ENCODE assay signal across 24 cellular contexts in the genomic region with DNA sequence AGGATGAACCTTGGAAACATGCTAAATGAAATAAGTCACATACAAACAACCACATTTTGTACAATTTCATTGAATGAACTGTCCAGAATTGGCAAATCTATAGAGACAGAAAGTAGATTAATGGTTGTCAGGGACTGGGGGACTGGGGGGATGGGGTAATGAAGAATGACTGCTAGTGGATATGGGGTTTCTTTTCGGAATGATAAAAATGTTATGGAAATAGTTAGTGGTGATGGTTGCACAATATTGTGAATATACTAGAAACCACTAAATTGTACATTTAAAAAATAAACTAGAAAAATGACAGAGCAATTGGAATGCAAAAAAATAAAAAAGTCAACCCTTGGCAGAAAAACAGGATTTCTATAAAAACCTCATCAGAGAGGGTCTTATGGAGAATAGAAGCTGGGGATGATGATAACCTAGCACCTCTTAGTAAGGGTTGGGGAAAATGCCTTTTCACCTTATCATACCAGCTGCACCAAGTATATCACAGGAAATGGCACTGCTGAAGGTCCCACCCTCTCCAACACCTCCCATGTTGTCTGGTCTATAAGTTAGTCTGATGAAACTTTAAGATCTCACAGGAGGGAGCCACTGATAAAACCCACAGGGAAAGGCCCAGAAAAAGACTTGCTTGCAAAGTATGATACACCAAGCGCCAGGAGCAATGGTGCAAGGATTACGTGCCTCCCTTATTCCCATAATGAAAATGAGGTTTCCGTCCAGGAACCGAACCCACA. TPM values are rescaled to one million over a fixed set of nuclear protein-coding genes. Genes with fewer than 3 reads are reported as not detected.
DNase-seq lines count a peak whose midpoint lies in the region; ATAC-seq and TF ChIP-seq lines count a peak whose summit lies in the region.
"Had no signal": no experiment of that assay in that cellular context is flagged by ENCODE, and none has a peak within 500 bp of the region (broad histone marks: within the 10 kb centered on the region; RNA-seq: fewer than 3 reads in every experiment).

No MANE protein-coding gene starts in this region.

- peaks cover 12% of the 10 kb centered on the region for H3K27me3 Mint-ChIP-seq in central memory CD8-positive, alpha-beta T cell
- no peaks in the 10 kb centered on the region for H3K27me3 Mint-ChIP-seq in natural killer cell (ENCODE audit: low read depth in 2 of 2)

- no peaks in the 10 kb centered on the region for H3K79me2 ChIP-seq in PC-3 (ENCODE audit: low read length)

- no peaks in the 10 kb centered on the region for H4K20me1 ChIP-seq in PC-3 (ENCODE audit: low read length)

- no peak overlapping the region for H2AFZ ChIP-seq in PC-3 (ENCODE audit: low read length)

- CTCF ChIA-PET in PC-3 (lab: Charles Lee), result no interaction called here

- H3K4me1 ChIP-seq in PC-3 (ENCODE audit: insufficient read depth, low read length), result no peaks in the 10 kb centered on the region
- no peaks in the 10 kb centered on the region for H3K4me1 ChIP-seq in BE2C
- H3K4me1 ChIP-seq: tibial nerve had no signal

- no peak overlapping the region for H3K4me3 ChIP-seq in NB4 (ENCODE audit: low read depth, low read length)
- no peak overlapping the region for H3K4me3 ChIP-seq in PC-3 (ENCODE audit: low read length)
- no peak overlapping the region for H3K4me3 ChIP-seq in BE2C (ENCODE audit: low read depth, low read length)
- H3K4me3 ChIP-seq: heart right ventricle, mucosa of descending colon, tibial nerve had no signal

- H3K4me3 Mint-ChIP-seq in central memory CD8-positive, alpha-beta T cell, result no peak overlapping the region
- peak overlapping the region; percentile 47 for H3K4me3 Mint-ChIP-seq in natural killer cell
- H3K4me3 Mint-ChIP-seq: stimulated activated naive CD8-positive, alpha-beta T cell treated with anti-CD3 and anti-CD28 coated beads, Interleukin-15, amount 100 ng/mL, for 72 hours; T-cell had no signal

- POLR2A ChIA-PET in PC-3 (lab: Charles Lee; ENCODE audit: unreplicated experiment), result no interaction called here

- TF ChIP-seq POLR2A in NB4 (IDR thresholded peaks at IDR 0.05; ENCODE audit: extremely low read depth, insufficient read length), result no peak

- no peaks in the 10 kb centered on the region for H3K36me3 ChIP-seq in PC-3 (ENCODE audit: low read depth, low read length)
- H3K36me3 ChIP-seq in BE2C, result no peaks in the 10 kb centered on the region
- H3K36me3 ChIP-seq: heart right ventricle, neutrophil, tibial nerve had no signal

- intact Hi-C loops in natural killer cell (cut with micrococcal nuclease) (loop anchor here (1.0 to 10.0 kb wide), 3 partner anchors 51 to 309 kb away; no protein-coding TSS in a partner anchor), PC-3 (cut with micrococcal nuclease) (no loop called here)

- no peak for TF ChIP-seq CTCF in NB4 (IDR thresholded peaks at IDR 0.05; ENCODE audit: low read depth, low read length)
- TF ChIP-seq CTCF in natural killer cell (IDR thresholded peaks at IDR 0.05), result no peak
- no peak for TF ChIP-seq CTCF in PC-3 (conservative IDR thresholded peaks at IDR 0.05; ENCODE audit: low read depth, low read length)
- TF ChIP-seq CTCF in BE2C (IDR thresholded peaks at IDR 0.05; ENCODE audit: low read depth, low read length), result no peak

- H3K27ac ChIP-seq in PC-3 (ENCODE audit: low read length), result no peak overlapping the region
- H3K27ac ChIP-seq: heart right ventricle, neutrophil, tibial nerve had no signal

- peaks cover 56% of the 10 kb centered on the region for H3K4me1 Mint-ChIP-seq in central memory CD8-positive, alpha-beta T cell
- peaks cover 83 to 96% of the 10 kb centered on the region in 2 donors for H3K4me1 Mint-ChIP-seq in natural killer cell

- DNase-seq in GF-D8 (lab: John Stamatoyannopoulos, UW) (peak; percentile 96), NB4 (ENCODE audit: low read depth) (peak; percentile 36), natural killer cell (peak; percentile 44), PC-3 (no peak), BE2C (no peak)
- DNase-seq in central memory CD8-positive, alpha-beta T cell (ENCODE audit: low spot score in 2 of 2), result peak in 1 of 2 donors; percentile 23
- DNase-seq: activated CD4-positive, alpha-beta T cell treated with anti-CD3 and anti-CD28 coated beads, Interleukin-2, amount 50 U/mL, for 1 hour; activated gamma-delta T cell; central memory CD4-positive, alpha-beta T cell; COR-L47; heart right ventricle; mucosa of descending colon; NCI-H1436 treated with DMSO at 0.1 percent for 48 hours; NCI-H2171; NCI-H69; SIG-M5; small intestine; stimulated activated CD4-positive, alpha-beta T cell treated with anti-CD3 and anti-CD28 coated beads, Interleukin-2, amount 100 ng/mL, for 48 hours; stimulated activated naive CD8-positive, alpha-beta T cell treated with anti-CD3 and anti-CD28 coated beads, Interleukin-15, amount 100 ng/mL, for 72 hours had no signal

- peaks cover 3% of the 10 kb centered on the region for H3K36me3 Mint-ChIP-seq in central memory CD8-positive, alpha-beta T cell (ENCODE audit: insufficient read depth)
- peaks cover 10% of the 10 kb centered on the region for H3K36me3 Mint-ChIP-seq in natural killer cell
- H3K36me3 Mint-ChIP-seq: T-cell had no signal

- peaks cover 18% of the 10 kb centered on the region for H3K27me3 ChIP-seq in PC-3 (ENCODE audit: low read length)
- H3K27me3 ChIP-seq in BE2C, result no peaks in the 10 kb centered on the region
- H3K27me3 ChIP-seq: neutrophil, tibial nerve had no signal

- H3K9ac ChIP-seq in PC-3 (ENCODE audit: low read length), result no peak overlapping the region

- no peaks in the 10 kb centered on the region for H3K9me2 ChIP-seq in PC-3 (replicated peaks; ENCODE audit: low read length)

- H3K9me3 ChIP-seq in PC-3 (ENCODE audit: low read length), result no peaks in the 10 kb centered on the region
- H3K9me3 ChIP-seq in BE2C, result no peaks in the 10 kb centered on the region
- H3K9me3 ChIP-seq: mucosa of descending colon, neutrophil, tibial nerve had no signal

- H3F3A ChIP-seq in PC-3 (ENCODE audit: low read length, unreplicated experiment), result no peaks in the 10 kb centered on the region

- H3K27ac Mint-ChIP-seq in central memory CD8-positive, alpha-beta T cell (ENCODE audit: low read depth), result peak overlapping the region; percentile 47
- H3K27ac Mint-ChIP-seq in natural killer cell, result peak overlapping the region; percentile 89 to 96
- H3K27ac Mint-ChIP-seq: stimulated activated naive CD8-positive, alpha-beta T cell treated with anti-CD3 and anti-CD28 coated beads, Interleukin-15, amount 100 ng/mL, for 72 hours; T-cell had no signal

- BruUV-seq in PC-3 (replicated peaks; lab: Mats Ljungman, UMichigan), result no TSS peak

- peaks cover 6% of the 10 kb centered on the region for H3K9me3 Mint-ChIP-seq in central memory CD8-positive, alpha-beta T cell
- H3K9me3 Mint-ChIP-seq in natural killer cell, result peaks cover 2 to 8% of the 10 kb centered on the region in 2 donors

- peak; percentile 88 for ATAC-seq in central memory CD8-positive, alpha-beta T cell (replicated peaks; ENCODE audit: extremely low read depth, poor library complexity, severe bottlenecking)
- ATAC-seq in natural killer cell (peak; percentile 77 to 91 (median 84)), GM21447 (IDR thresholded peaks at IDR 0.05; ENCODE audit: unreplicated experiment) (no peak), PC-3 (no peak)
- ATAC-seq: HCT116; heart right ventricle; mucosa of descending colon; stimulated activated naive CD8-positive, alpha-beta T cell treated with anti-CD3 and anti-CD28 coated beads, Interleukin-15, amount 100 ng/mL, for 72 hours had no signal

- H3K4me2 ChIP-seq in PC-3 (ENCODE audit: low read length), result no peak overlapping the region

RNA-seq across cellular contexts. Expression of gene JAZF1, which starts 23.1 kb away (rescaled TPM):
- total RNA-seq in natural killer cell (10 to 100 TPM; 82.5 to 89.7 (median 87.6) TPM), PC-3 (2014; rRNA removed) (2.2 and 2.3 TPM in 2 replicates)
- 43.4 TPM for polyA plus RNA-seq in BE2C (2012; ENCODE audit: insufficient read depth, insufficient read length, low read depth)

Comparison
In these comparisons a context has a peak if more than half of its experiments do, and no peak if none do; other contexts are left out.
1. DNase-seq: peak in GF-D8 (single experiment), NB4 (single experiment) and natural killer cell (single experiment); none in PC-3 (single experiment) and BE2C (single experiment).
2. ATAC-seq: peak in central memory CD8-positive, alpha-beta T cell (single experiment) and natural killer cell (3 of 3); none in GM21447 (single experiment) and PC-3 (single experiment).
3. RNA of gene JAZF1, which starts 23.1 kb away (total RNA-seq): 82.5 to 89.7 TPM in natural killer cell; 2.2 to 2.3 TPM in PC-3; every median in the first group is over 10 times any median in the second.